In genomic region chr17:68356520-68356919, GRCh38 we compare ENCODE assay signal across 8 cellular contexts.
A peak's percentile ranks its signal among the peaks of the same experiment; 100 is the strongest.
DNase-seq lines count a peak whose midpoint lies in the region; ATAC-seq, FAIRE-seq and TF ChIP-seq lines count a peak whose summit lies in the region.

No MANE protein-coding gene starts in this region.

- no peaks in the 10 kb centered on the region for H3K27me3 Mint-ChIP-seq in naive thymus-derived CD8-positive, alpha-beta T cell

- no peak for TF ChIP-seq CTCF in thyroid gland (IDR thresholded peaks at IDR 0.05)

- no peak overlapping the region for H2BK15ac ChIP-seq in neuronal stem cell (ENCODE audit: low read length)

- POLR2A ChIA-PET in naive thymus-derived CD8-positive, alpha-beta T cell (lab: Charles Lee), result interaction anchor here (0.6 to 5.5 kb wide), 5 partner anchors 11 to 81 kb away, joined by 4 to 56 read pairs (median 5); partner anchors contain the start of genes ARSG and SLC16A6

- peak; percentile 90 for FAIRE-seq in GM19239 (lab: Jason Lieb, UNC)

- H2BK12ac ChIP-seq in neuronal stem cell (ENCODE audit: low read length), result no peak overlapping the region

- no peak overlapping the region for H2BK5ac ChIP-seq in neuronal stem cell (ENCODE audit: low read length)

- no peak overlapping the region for H2BK120ac ChIP-seq in neuronal stem cell (ENCODE audit: low read depth, low read length)

- H3K27ac ChIP-seq in neuronal stem cell (replicated peaks; ENCODE audit: low read length) (no peak overlapping the region), thyroid gland (no peak overlapping the region)

- no peak overlapping the region for H3K4me2 ChIP-seq in neuronal stem cell (ENCODE audit: insufficient read depth, low read length, poor library complexity, severe bottlenecking)

- WGBS in neuronal stem cell (ENCODE audit: extremely low coverage in 2 of 2, insufficient read length in 2 of 2, insufficient replicate concordance in 1 of 2), 2 donors, result no CpG with 5 or more reads among the region's 8 CpGs
- WGBS in thyroid gland, 2 donors, result 79 to 82% methylated on average over 8 of the region's 8 CpGs

- H3K4me3 Mint-ChIP-seq in naive thymus-derived CD8-positive, alpha-beta T cell, result peak overlapping the region; percentile 17 to 82 (median 78)

- H3K4me3 ChIP-seq in neuronal stem cell (ENCODE audit: low read length in 2 of 2), result no peak overlapping the region
- no peak overlapping the region for H3K4me3 ChIP-seq in thyroid gland (replicated peaks in 1 of 3)

- H3K36me3 ChIP-seq in neuronal stem cell (replicated peaks in 1 of 2; ENCODE audit: control insufficient read depth in 2 of 2, insufficient read depth in 2 of 2, low read length in 2 of 2) (peaks cover 0 to 43% of the 10 kb centered on the region in 2 donors), thyroid gland (no peaks in the 10 kb centered on the region)

- DNase-seq in GM19239 (ENCODE audit: insufficient read length, low spot score) (peak; percentile 44), neuronal stem cell (ENCODE audit: low spot score) (no peak), hippocampal formation (lab: John Stamatoyannopoulos, UW) (no peak), thyroid gland (no peak), NCI-H146 treated with DMSO at 0.1 percent for 48 hours (lab: John Stamatoyannopoulos, UW; ENCODE audit: unreplicated experiment) (no peak)
- peak; percentile 51 for DNase-seq in activated CD8-positive, alpha-beta memory T cell treated with anti-CD3 and anti-CD28 coated beads, Interleukin-2, amount 50 U/mL, for 1 hour (ENCODE audit: extremely low read depth)
- peak in 9 of 10 donors; percentile 40 to 85 (median 76) for DNase-seq in naive thymus-derived CD8-positive, alpha-beta T cell

- no peaks in the 10 kb centered on the region for H3K79me1 ChIP-seq in neuronal stem cell (ENCODE audit: low read depth, low read length)

- no peaks in the 10 kb centered on the region for H3K27me3 ChIP-seq in neuronal stem cell (ENCODE audit: control insufficient read depth in 3 of 3, insufficient read depth in 3 of 3, low read depth in 1 of 3, low read length in 3 of 3)
- no peaks in the 10 kb centered on the region for H3K27me3 ChIP-seq in thyroid gland

- H3K36me3 Mint-ChIP-seq in naive thymus-derived CD8-positive, alpha-beta T cell, result no peaks in the 10 kb centered on the region

- intact Hi-C loops in thyroid gland (cut with DNase I), result no loop called here

- H3K18ac ChIP-seq in neuronal stem cell (ENCODE audit: low read length), result no peak overlapping the region

- no peak overlapping the region for H2AK5ac ChIP-seq in neuronal stem cell (ENCODE audit: low read depth, low read length)

- ATAC-seq in HG03571 (IDR thresholded peaks at IDR 0.05; ENCODE audit: unreplicated experiment), result peak; percentile 84
- peak; percentile 99 for ATAC-seq in naive thymus-derived CD8-positive, alpha-beta T cell

- H3K9me3 ChIP-seq in neuronal stem cell (replicated peaks in 1 of 2; ENCODE audit: control insufficient read depth in 2 of 2, insufficient read depth in 1 of 2, low read depth in 1 of 2, low read length in 2 of 2), result no peaks in the 10 kb centered on the region
- no peaks in the 10 kb centered on the region for H3K9me3 ChIP-seq in thyroid gland

- H3K9ac ChIP-seq in neuronal stem cell (ENCODE audit: low read depth, low read length, poor library complexity), result no peak overlapping the region

- H3K23ac ChIP-seq in neuronal stem cell (ENCODE audit: low read depth, low read length, poor library complexity), result no peak overlapping the region

- H3K14ac ChIP-seq in neuronal stem cell (ENCODE audit: low read length), result no peak overlapping the region

- H3K4me1 ChIP-seq in neuronal stem cell (ENCODE audit: control insufficient read depth in 2 of 2, insufficient read depth in 1 of 2, low read depth in 1 of 2, low read length in 2 of 2) (peaks cover 0 to 2% of the 10 kb centered on the region in 2 donors), thyroid gland (no peaks in the 10 kb centered on the region)

- no peak overlapping the region for H4K91ac ChIP-seq in neuronal stem cell (ENCODE audit: low read depth, low read length, poor library complexity)

- peaks cover 20 to 62% (median 52%) of the 10 kb centered on the region in 4 donors for H3K4me1 Mint-ChIP-seq in naive thymus-derived CD8-positive, alpha-beta T cell

- no peak overlapping the region for H4K8ac ChIP-seq in neuronal stem cell (ENCODE audit: low read depth, low read length)

- H3K4ac ChIP-seq in neuronal stem cell (ENCODE audit: low read length), result no peak overlapping the region

- no peak overlapping the region for H2AFZ ChIP-seq in neuronal stem cell (ENCODE audit: low read length)

- H3K9me3 Mint-ChIP-seq in naive thymus-derived CD8-positive, alpha-beta T cell, result no peaks in the 10 kb centered on the region

- H3K27ac Mint-ChIP-seq in naive thymus-derived CD8-positive, alpha-beta T cell, result peak overlapping the region; percentile 57 to 93 (median 74)

- TF ChIP-seq POLR2A in thyroid gland (IDR thresholded peaks at IDR 0.05), result no peak

Comparison
In these comparisons a context has a peak if more than half of its experiments do, and no peak if none do; other contexts are left out.
1. DNase-seq: peak in GM19239 (single experiment), activated CD8-positive, alpha-beta memory T cell treated with anti-CD3 and anti-CD28 coated beads, Interleukin-2, amount 50 U/mL, for 1 hour (single experiment) and naive thymus-derived CD8-positive, alpha-beta T cell (9 of 10); none in neuronal stem cell (single experiment), hippocampal formation (0 of 2), thyroid gland (0 of 2) and NCI-H146 treated with DMSO at 0.1 percent for 48 hours (single experiment).